ENCODE assay signal across 16 cellular contexts in the genomic region with DNA sequence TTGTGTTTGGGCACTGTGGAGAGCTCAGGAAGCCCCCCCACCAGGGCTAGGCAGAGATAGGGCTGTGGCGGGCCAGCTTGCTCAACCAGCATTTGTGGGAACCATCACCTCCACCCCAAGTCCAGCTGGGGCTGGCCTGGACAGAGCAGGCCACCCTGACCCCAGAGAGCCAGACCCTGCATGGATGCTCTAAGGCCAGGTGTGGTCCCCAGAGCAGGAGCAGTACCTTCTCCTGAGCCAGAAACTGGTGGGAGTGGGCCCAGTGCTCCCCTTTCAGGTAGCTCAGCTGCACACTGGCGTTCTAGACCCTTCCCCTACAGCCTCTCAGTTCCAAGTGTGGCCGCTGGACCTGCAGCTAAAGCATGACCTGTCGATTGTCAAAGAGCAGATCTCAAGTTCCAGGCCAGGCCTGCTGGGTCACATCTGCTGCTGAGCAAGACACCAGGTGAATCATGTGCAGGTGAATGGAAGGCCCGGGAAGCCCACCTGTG. TPM values are rescaled to one million over a fixed set of nuclear protein-coding genes. Genes with fewer than 3 reads are reported as not detected.
A peak's percentile ranks its signal among the peaks of the same experiment; 100 is the strongest.
DNase-seq lines count a peak whose midpoint lies in the region; ATAC-seq and TF ChIP-seq lines count a peak whose summit lies in the region.
"Had no signal": no experiment of that assay in that cellular context is flagged by ENCODE, and none has a peak within 500 bp of the region (broad histone marks: within the 10 kb centered on the region; RNA-seq: fewer than 3 reads in every experiment).

No MANE protein-coding gene starts in this region.

- DNase-seq in activated gamma-delta T cell treated with Interleukin-2 at 50 U/mL for 16 hours (peak; percentile 1), activated gamma-delta T cell (lab: John Stamatoyannopoulos, UW) (no peak), right cardiac atrium (peak in 2 of 3 donors; percentile 8 to 12), suprapubic skin (ENCODE audit: low spot score in 2 of 2) (peak; percentile 36 to 67), H4 (ENCODE audit: low spot score) (no peak)
- peak; percentile 37 for DNase-seq in activated CD8-positive, alpha-beta memory T cell treated with anti-CD3 and anti-CD28 coated beads for 24 hours
- no peak for DNase-seq in central memory CD4-positive, alpha-beta T cell
- DNase-seq: activated CD4-positive, alpha-beta T cell treated with anti-CD3 and anti-CD28 coated beads, Interleukin-2, amount 50 U/mL, for 48 hours; effector memory CD4-positive, alpha-beta T cell; NCI-H1417 treated with DMSO at 0.1 percent for 48 hours; NCI-H524; stimulated activated CD4-positive, alpha-beta T cell treated with anti-CD3 and anti-CD28 coated beads, Interleukin-2, amount 100 ng/mL, for 48 hours had no signal

- H3K4me1 ChIP-seq in right cardiac atrium (ENCODE audit: control insufficient read depth, insufficient read depth, low read length) (no peaks in the 10 kb centered on the region), suprapubic skin (no peaks in the 10 kb centered on the region)

- no peak for TF ChIP-seq EP300 in suprapubic skin (IDR thresholded peaks at IDR 0.05)

- no peaks in the 10 kb centered on the region for H3K27me3 ChIP-seq in right cardiac atrium (ENCODE audit: control insufficient read depth, insufficient read depth)
- no peaks in the 10 kb centered on the region for H3K27me3 ChIP-seq in suprapubic skin

- no peak for TF ChIP-seq POLR2A in suprapubic skin (IDR thresholded peaks at IDR 0.05)

- H3K36me3 ChIP-seq in suprapubic skin = no peaks in the 10 kb centered on the region

- H3K9me3 ChIP-seq in right cardiac atrium (ENCODE audit: control insufficient read depth, low read length) = no peaks in the 10 kb centered on the region
- no peaks in the 10 kb centered on the region for H3K9me3 ChIP-seq in suprapubic skin

- intact Hi-C loops in right cardiac atrium (cut with DNase I) = loop anchor here in 1 of 4 donors (10.0 kb wide), 1 partner anchor 145 kb away; no protein-coding TSS in a partner anchor

- no peak overlapping the region for H3K27ac ChIP-seq in right cardiac atrium (ENCODE audit: low read length)
- no peak overlapping the region for H3K27ac ChIP-seq in suprapubic skin

- ATAC-seq in right cardiac atrium = no peak
- ATAC-seq in HG02588 (IDR thresholded peaks at IDR 0.05; ENCODE audit: unreplicated experiment) = no peak
- ATAC-seq: T-cell had no signal

- H3K4me3 ChIP-seq in right cardiac atrium (ENCODE audit: low read length) = no peak overlapping the region
- H3K4me3 ChIP-seq in suprapubic skin = no peak overlapping the region
- H3K4me3 ChIP-seq: lung had no signal

- 82% methylated on average over 5 of the region's 5 CpGs for WGBS in right cardiac atrium
- no CpG with 5 or more reads among the region's 5 CpGs for WGBS in suprapubic skin

- TF ChIP-seq CTCF in suprapubic skin (IDR thresholded peaks at IDR 0.05) = no peak

RNA-seq across cellular contexts. Expression of a gene that starts 57.2 kb away (rescaled TPM):
- total RNA-seq in right cardiac atrium (1 to 10 TPM; 2.0 to 3.4 (median 3.0) TPM), suprapubic skin (1 to 10 TPM in 1 of 4 donors, under 1 TPM in 3; 0.59 to 2.6 (median 0.79) TPM)
- polyA plus RNA-seq in right cardiac atrium = 1.6 TPM
- not detected in 2 replicates for total RNA-seq in H4 (2014; rRNA removed; shearing (Covaris generic))
- total RNA-seq: M059J had no signal

Comparison
In these comparisons a context has a peak if more than half of its experiments do, and no peak if none do; other contexts are left out.
1. DNase-seq: peak in activated gamma-delta T cell treated with Interleukin-2 at 50 U/mL for 16 hours (single experiment), activated CD8-positive, alpha-beta memory T cell treated with anti-CD3 and anti-CD28 coated beads for 24 hours (single experiment), right cardiac atrium (2 of 3) and suprapubic skin (2 of 2); none in activated gamma-delta T cell (single experiment), H4 (single experiment) and central memory CD4-positive, alpha-beta T cell (single experiment).